In genomic region chr5:143403357-143403606, GRCh38 we compare ENCODE assay signal across 8 cellular contexts. TPM values are rescaled to one million over a fixed set of nuclear protein-coding genes. Genes with fewer than 3 reads are reported as not detected.
DNase-seq lines count a peak whose midpoint lies in the region; ATAC-seq and TF ChIP-seq lines count a peak whose summit lies in the region.

No MANE protein-coding gene starts in this region.

- CTCF ChIA-PET in OCI-LY7 (lab: Charles Lee; ENCODE audit: unreplicated experiment) = no interaction called here

- H3K4me1 ChIP-seq in OCI-LY7 (ENCODE audit: insufficient read depth, low read length, poor library complexity, severe bottlenecking) = peaks cover 46% of the 10 kb centered on the region

- no TSS peak for BruUV-seq in OCI-LY7 (replicated peaks; lab: Mats Ljungman, UMichigan)

- H3K9me2 ChIP-seq in OCI-LY7 (ENCODE audit: insufficient read depth, low read length) = no peaks in the 10 kb centered on the region

- POLR2A ChIA-PET in OCI-LY7 (lab: Charles Lee) = interaction anchor here (0.5 to 2.8 kb wide), 10 partner anchors 10 to 383 kb away, joined by 3 to 49 read pairs (median 4); no protein-coding TSS in a partner anchor

- H3K4me3 ChIP-seq in GM06990 (replicated peaks; ENCODE audit: low read depth, low read length) (peak overlapping the region; percentile 94), H7 (ENCODE audit: insufficient read depth, low read depth, low read length) (peak overlapping the region; percentile 80), OCI-LY7 (ENCODE audit: low read depth, low read length, poor library complexity, severe bottlenecking) (peak overlapping the region; percentile 91), epithelial cell of proximal tubule (ENCODE audit: low read depth, low read length) (peak overlapping the region; percentile 78)

- peak overlapping the region; percentile 92 for H3K4me2 ChIP-seq in OCI-LY7 (ENCODE audit: low read length)

- H3K27me3 ChIP-seq in GM06990 (replicated peaks; ENCODE audit: control insufficient read depth, insufficient read depth, low read length) = no peaks in the 10 kb centered on the region
- H3K27me3 ChIP-seq in H7 (ENCODE audit: control insufficient read depth, insufficient read depth, low read length) = peaks cover 24% of the 10 kb centered on the region

- peaks cover 64% of the 10 kb centered on the region for H3K79me2 ChIP-seq in OCI-LY7 (ENCODE audit: insufficient read depth, low read depth, low read length)

- H3K36me3 ChIP-seq in GM06990 (ENCODE audit: control insufficient read depth, insufficient read depth, low read length) = peaks cover 8% of the 10 kb centered on the region
- no peaks in the 10 kb centered on the region for H3K36me3 ChIP-seq in H7 (replicated peaks; ENCODE audit: control insufficient read depth, insufficient read depth, low read length)
- peaks cover 44% of the 10 kb centered on the region for H3K36me3 ChIP-seq in OCI-LY7 (ENCODE audit: insufficient read depth, low read length)

- ATAC-seq in omental fat pad (ENCODE audit: low FRiP score) = peak; percentile 28

- peak overlapping the region; percentile 15; the same call in 1 of the 2 replicates for H2AFZ ChIP-seq in OCI-LY7 (ENCODE audit: low read length)

- H3K27ac ChIP-seq in OCI-LY7 (ENCODE audit: low read depth, low read length, poor library complexity, severe bottlenecking) = peak overlapping the region; percentile 96

- DNase-seq in GM06990 (ENCODE audit: extremely low read depth, insufficient read length) (no peak), H7 (no peak), OCI-LY7 (ENCODE audit: low spot score) (no peak), epithelial cell of proximal tubule (ENCODE audit: low read depth) (no peak), omental fat pad (ENCODE audit: low spot score) (peak; percentile 34), HT-29 (ENCODE audit: low spot score) (no peak), COR-L47 (lab: John Stamatoyannopoulos, UW) (no peak)
- DNase-seq in stimulated activated CD4-positive, alpha-beta T cell treated with anti-CD3 and anti-CD28 coated beads, Interleukin-4, amount 100 ng/mL, for 24 hours = no peak

- H3K9me3 ChIP-seq in OCI-LY7 (ENCODE audit: low read length) = no peaks in the 10 kb centered on the region

- intact Hi-C loops in OCI-LY7 (cut with micrococcal nuclease; ENCODE audit: unreplicated experiment) = loop anchor here (2.0 to 10.0 kb wide), 5 partner anchors 176 to 772 kb away; partner anchors contain the start of genes KCTD16 and YIPF5

- H4K20me1 ChIP-seq in OCI-LY7 (ENCODE audit: insufficient read depth, low read length) = peaks cover 40% of the 10 kb centered on the region; the same call in 1 of the 2 replicates

- TF ChIP-seq CTCF in GM06990 (IDR thresholded peaks at IDR 0.05; ENCODE audit: insufficient read depth, low read length, poor library complexity, severe bottlenecking) (no peak), OCI-LY7 (conservative IDR thresholded peaks at IDR 0.05; ENCODE audit: low read length) (no peak), epithelial cell of proximal tubule (conservative IDR thresholded peaks at IDR 0.05; ENCODE audit: low read depth, low read length) (no peak), omental fat pad (IDR thresholded peaks at IDR 0.05) (no peak)

RNA-seq across cellular contexts. Expression of gene NR3C1, which starts 0.2 kb away (rescaled TPM):
- 19.0 and 21.1 TPM in 2 replicates for total RNA-seq in H7 (2014; rRNA removed; shearing (Covaris generic))
- total RNA-seq in OCI-LY7 (2014; rRNA removed; shearing (Covaris generic)) = 45.0 and 45.6 TPM in 2 replicates
- total RNA-seq in OCI-LY7 (2022) = 98.1 and 106 TPM in 2 replicates
- total RNA-seq in epithelial cell of proximal tubule = 14.1 and 14.6 TPM in 2 replicates
- 100 to 1,000 TPM in 1 of 4 donors, 10 to 100 TPM in 3; 57.1 to 102 (median 62.3) TPM for total RNA-seq in omental fat pad
- not detected in 2 replicates for total RNA-seq in HT-29 (2014; rRNA removed; shearing (Covaris generic))

Comparison
In these comparisons a context has a peak if more than half of its experiments do, and no peak if none do; other contexts are left out.
1. RNA of gene NR3C1, which starts 0.2 kb away (total RNA-seq): 45.0 to 106 TPM in OCI-LY7, 57.1 to 102 TPM in omental fat pad, 19.0 to 21.1 TPM in H7 and 14.1 to 14.6 TPM in epithelial cell of proximal tubule; not detected in HT-29; every median in the first group is over 10 times any median in the second.
2. Peak in every context shown above with its lines, with median percentiles within 50 percentile points of each other: H3K4me3 ChIP-seq.